Comparison of ENCODE assay signal across 8 cellular contexts in the genomic region with DNA sequence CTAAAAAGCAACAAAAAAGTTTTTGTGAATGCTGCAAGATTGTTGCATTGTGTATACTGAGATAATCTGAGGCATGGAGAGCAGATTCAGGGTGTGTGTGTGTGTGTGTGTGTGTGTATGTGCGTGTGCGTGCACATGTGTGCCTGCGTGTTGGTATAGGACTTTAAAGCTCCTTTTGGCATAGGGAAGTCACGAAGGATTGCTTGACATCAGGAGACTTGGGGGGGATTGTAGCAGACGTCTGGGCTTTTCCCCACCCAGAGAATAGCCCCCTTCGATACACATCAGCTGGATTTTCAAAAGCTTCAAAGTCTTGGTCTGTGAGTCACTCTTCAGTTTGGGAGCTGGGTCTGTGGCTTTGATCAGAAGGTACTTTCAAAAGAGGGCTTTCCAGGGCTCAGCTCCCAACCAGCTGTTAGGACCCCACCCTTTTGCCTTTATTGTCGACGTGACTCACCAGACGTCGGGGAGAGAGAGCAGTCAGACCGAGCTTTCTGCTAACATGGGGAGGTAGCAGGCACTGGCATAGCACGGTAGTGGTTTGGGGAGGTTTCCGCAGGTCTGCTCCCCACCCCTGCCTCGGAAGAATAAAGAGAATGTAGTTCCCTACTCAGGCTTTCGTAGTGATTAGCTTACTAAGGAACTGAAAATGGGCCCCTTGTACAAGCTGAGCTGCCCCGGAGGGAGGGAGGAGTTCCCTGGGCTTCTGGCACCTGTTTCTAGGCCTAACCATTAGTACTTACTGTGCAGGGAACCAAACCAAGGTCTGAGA. TPM values are rescaled to one million over a fixed set of nuclear protein-coding genes. Genes with fewer than 3 reads are reported as not detected.
DNase-seq lines count a peak whose midpoint lies in the region; ATAC-seq and TF ChIP-seq lines count a peak whose summit lies in the region.

No MANE protein-coding gene starts in this region.

- no peak for TF ChIP-seq POLR2A in testis (IDR thresholded peaks at IDR 0.05)

- H3K9me3 ChIP-seq in duodenal mucosa (ENCODE audit: control insufficient read depth in 1 of 2, low read length in 2 of 2) = no peaks in the 10 kb centered on the region
- H3K9me3 ChIP-seq in testis = no peaks in the 10 kb centered on the region

- peaks cover 69% of the 10 kb centered on the region for H3K4me1 Mint-ChIP-seq in activated CD4-positive, alpha-beta T cell treated with anti-CD3 and anti-CD28 coated beads, Interleukin-2, amount 10 ng/mL, durations not matched to agents 7 days and 5 days
- H3K4me1 Mint-ChIP-seq in nephron = peaks cover 65% of the 10 kb centered on the region

- peaks cover 64% of the 10 kb centered on the region for H3K36me3 Mint-ChIP-seq in activated CD4-positive, alpha-beta T cell treated with anti-CD3 and anti-CD28 coated beads, Interleukin-2, amount 10 ng/mL, durations not matched to agents 7 days and 5 days (ENCODE audit: low read depth)
- peaks cover 22% of the 10 kb centered on the region for H3K36me3 Mint-ChIP-seq in nephron (ENCODE audit: low read depth)

- H3K36me3 ChIP-seq in duodenal mucosa (ENCODE audit: control insufficient read depth in 1 of 2, insufficient read depth in 2 of 2, low read length in 2 of 2) (peaks cover 25% of the 10 kb centered on the region in 2 donors), testis (ENCODE audit: low read depth, missing control alignments) (no peaks in the 10 kb centered on the region)

- H3K4me3 Mint-ChIP-seq in activated CD4-positive, alpha-beta T cell treated with anti-CD3 and anti-CD28 coated beads, Interleukin-2, amount 10 ng/mL, durations not matched to agents 7 days and 5 days = peak overlapping the region; percentile 99
- peak overlapping the region; percentile 71 to 78 (median 73) for H3K4me3 Mint-ChIP-seq in nephron

- CTCF ChIA-PET in activated CD4-positive, alpha-beta T cell treated with anti-CD3 and anti-CD28 coated beads, Interleukin-2, amount 10 ng/mL, durations not matched to agents 7 days and 5 days (lab: Charles Lee) = interaction anchor here (0.6 to 13.9 kb wide), 25 partner anchors 10 to 273 kb away, joined by 3 to 197 read pairs (median 4); no protein-coding TSS in a partner anchor

- H3K9ac ChIP-seq in duodenal mucosa (ENCODE audit: low read depth in 1 of 2, low read length in 2 of 2) = peak overlapping the region; percentile 66 to 68

- peak overlapping the region; percentile 66 for H3K27ac ChIP-seq in duodenal mucosa (ENCODE audit: low read depth, low read length)
- H3K27ac ChIP-seq in testis = peak overlapping the region; percentile 65 to 89

- H3K4me3 ChIP-seq in duodenal mucosa (ENCODE audit: low read depth in 1 of 2, low read length in 2 of 2) (peak overlapping the region; percentile 69 to 70), testis (no peak overlapping the region)

- peak overlapping the region; percentile 85 for H3K27ac Mint-ChIP-seq in activated CD4-positive, alpha-beta T cell treated with anti-CD3 and anti-CD28 coated beads, Interleukin-2, amount 10 ng/mL, durations not matched to agents 7 days and 5 days
- H3K27ac Mint-ChIP-seq in nephron = peak overlapping the region; percentile 22 to 47 (median 44)

- peak; percentile 52 for ATAC-seq in GM21423 (IDR thresholded peaks at IDR 0.05; ENCODE audit: unreplicated experiment)

- WGBS in testis, 2 donors = 28 to 36% methylated on average over 15 to 16 of the region's 16 CpGs

- no peaks in the 10 kb centered on the region for H3K27me3 Mint-ChIP-seq in activated CD4-positive, alpha-beta T cell treated with anti-CD3 and anti-CD28 coated beads, Interleukin-2, amount 10 ng/mL, durations not matched to agents 7 days and 5 days
- H3K27me3 Mint-ChIP-seq in nephron (ENCODE audit: low read depth) = peaks cover 36% of the 10 kb centered on the region

- intact Hi-C loops in testis (cut with DNase I; ENCODE audit: low total_unique reads) = loop anchor here (10.0 kb wide), 1 partner anchor 259 kb away; no protein-coding TSS in a partner anchor

- no peaks in the 10 kb centered on the region for H3K9me3 Mint-ChIP-seq in activated CD4-positive, alpha-beta T cell treated with anti-CD3 and anti-CD28 coated beads, Interleukin-2, amount 10 ng/mL, durations not matched to agents 7 days and 5 days
- no peaks in the 10 kb centered on the region for H3K9me3 Mint-ChIP-seq in nephron

- no peaks in the 10 kb centered on the region for H3K27me3 ChIP-seq in duodenal mucosa (ENCODE audit: control insufficient read depth in 1 of 2, insufficient read depth in 2 of 2, low read length in 2 of 2)
- H3K27me3 ChIP-seq in testis = no peaks in the 10 kb centered on the region

- H3K4me1 ChIP-seq in duodenal mucosa (ENCODE audit: control insufficient read depth in 1 of 2, insufficient read depth in 2 of 2, low read length in 2 of 2) = peaks cover 55 to 61% of the 10 kb centered on the region in 2 donors
- H3K4me1 ChIP-seq in testis = peaks cover 50% of the 10 kb centered on the region

- POLR2A ChIA-PET in activated CD4-positive, alpha-beta T cell treated with anti-CD3 and anti-CD28 coated beads, Interleukin-2, amount 10 ng/mL, durations not matched to agents 7 days and 5 days (lab: Charles Lee) = interaction anchor here (0.7 to 2.6 kb wide), 10 partner anchors 23 to 244 kb away, joined by 3 to 12 read pairs (median 4); no protein-coding TSS in a partner anchor

- peak; percentile 11 for DNase-seq in COLO668 (lab: John Stamatoyannopoulos, UW; ENCODE audit: unreplicated experiment)
- DNase-seq in KG1 (lab: John Stamatoyannopoulos, UW) = peak; percentile 79
- peak; percentile 80 for DNase-seq in activated CD4-positive, alpha-beta T cell treated with anti-CD3 and anti-CD28 coated beads, Interleukin-2, amount 10 ng/mL, durations not matched to agents 7 days and 5 days
- DNase-seq in testis = no peak
- DNase-seq in NCI-H2107 treated with DMSO at 0.1 percent for 48 hours (lab: John Stamatoyannopoulos, UW; ENCODE audit: unreplicated experiment) = no peak

- TF ChIP-seq CTCF in nephron (IDR thresholded peaks at IDR 0.05; ENCODE audit: unreplicated experiment in 3 of 3) (no peak), testis (IDR thresholded peaks at IDR 0.05) (no peak)

RNA-seq across cellular contexts. Expression of a gene that starts 4.7 kb away (rescaled TPM):
- total RNA-seq in activated CD4-positive, alpha-beta T cell treated with anti-CD3 and anti-CD28 coated beads, Interleukin-2, amount 10 ng/mL, durations not matched to agents 7 days and 5 days = 100 to 1,000 TPM; 105 to 112 TPM
- 10 to 100 TPM; 28.7 to 40.6 TPM for total RNA-seq in testis
- 26.2 TPM for polyA plus RNA-seq in testis (ENCODE audit: insufficient read depth, low read depth, low replicate concordance)

Comparison
In these comparisons a context has a peak if more than half of its experiments do, and no peak if none do; other contexts are left out.
1. DNase-seq: peak in COLO668 (single experiment), KG1 (single experiment) and activated CD4-positive, alpha-beta T cell treated with anti-CD3 and anti-CD28 coated beads, Interleukin-2, amount 10 ng/mL, durations not matched to agents 7 days and 5 days (single experiment); none in testis (single experiment) and NCI-H2107 treated with DMSO at 0.1 percent for 48 hours (single experiment).
2. H3K4me3 ChIP-seq: peak in duodenal mucosa (2 of 2); none in testis (0 of 2).